ENCODE assay signal across 8 cellular contexts in the genomic region with DNA sequence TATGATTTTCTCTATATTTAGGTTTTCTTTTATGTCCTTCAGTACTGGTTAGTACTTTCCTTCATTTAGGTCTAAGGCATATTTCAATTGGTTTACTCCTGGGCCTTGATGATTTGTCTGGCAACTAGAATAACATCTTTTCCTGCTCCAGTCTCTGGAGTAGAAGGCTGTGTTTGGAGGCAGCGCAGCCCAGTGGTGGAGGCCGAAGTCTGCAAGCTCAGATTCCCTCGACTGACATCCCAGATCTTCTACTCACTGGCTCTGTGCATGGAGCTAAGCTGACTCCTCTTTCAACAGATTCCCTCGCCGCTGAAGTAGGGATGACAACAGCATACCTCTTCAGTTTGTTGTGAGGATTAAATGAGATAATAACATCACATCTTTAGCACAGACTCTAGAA.
DNase-seq lines count a peak whose midpoint lies in the region; ATAC-seq lines count a peak whose summit lies in the region.

No MANE protein-coding gene starts in this region.

- DNase-seq in D341Med (ENCODE audit: low spot score) (peak; percentile 60), OCI-M1 (lab: John Stamatoyannopoulos, UW) (peak; percentile 61), foreskin melanocyte (peak; percentile 47)
- DNase-seq in effector memory CD8-positive, alpha-beta T cell, result no peak
- DNase-seq in activated naive CD4-positive, alpha-beta T cell (lab: John Stamatoyannopoulos, UW), result no peak
- no peak for DNase-seq in activated T-cell treated with anti-CD3 and anti-CD28 coated beads, Interleukin-2, amount 50 U/mL, for 24 hours

- peak; percentile 77 for ATAC-seq in GM21619 (IDR thresholded peaks at IDR 0.05; ENCODE audit: unreplicated experiment)
- no peak for ATAC-seq in effector memory CD8-positive, alpha-beta T cell (replicated peaks)
- no peak for ATAC-seq in HG03460 (IDR thresholded peaks at IDR 0.05; ENCODE audit: unreplicated experiment)

- peaks cover 0 to 2% of the 10 kb centered on the region in 2 donors for H3K9me3 Mint-ChIP-seq in effector memory CD8-positive, alpha-beta T cell
- no peaks in the 10 kb centered on the region for H3K9me3 Mint-ChIP-seq in activated T-cell treated with anti-CD3 and anti-CD28 coated beads, Interleukin-2, amount 50 U/mL, for 24 hours

- no peaks in the 10 kb centered on the region for H3K36me3 Mint-ChIP-seq in effector memory CD8-positive, alpha-beta T cell (ENCODE audit: insufficient read depth)
- no peaks in the 10 kb centered on the region for H3K36me3 Mint-ChIP-seq in activated T-cell treated with anti-CD3 and anti-CD28 coated beads, Interleukin-2, amount 50 U/mL, for 24 hours (ENCODE audit: low read depth)

- H3K4me3 Mint-ChIP-seq in effector memory CD8-positive, alpha-beta T cell, result no peak overlapping the region
- no peak overlapping the region for H3K4me3 Mint-ChIP-seq in activated T-cell treated with anti-CD3 and anti-CD28 coated beads, Interleukin-2, amount 50 U/mL, for 24 hours

- no peaks in the 10 kb centered on the region for H3K4me1 Mint-ChIP-seq in effector memory CD8-positive, alpha-beta T cell (ENCODE audit: low read depth in 2 of 2)
- no peaks in the 10 kb centered on the region for H3K4me1 Mint-ChIP-seq in activated T-cell treated with anti-CD3 and anti-CD28 coated beads, Interleukin-2, amount 50 U/mL, for 24 hours (ENCODE audit: low read depth)

- H3K27me3 Mint-ChIP-seq in effector memory CD8-positive, alpha-beta T cell, result peaks cover 0 to 4% of the 10 kb centered on the region in 2 donors
- peaks cover 2% of the 10 kb centered on the region for H3K27me3 Mint-ChIP-seq in activated T-cell treated with anti-CD3 and anti-CD28 coated beads, Interleukin-2, amount 50 U/mL, for 24 hours

- H3K27ac Mint-ChIP-seq in effector memory CD8-positive, alpha-beta T cell, result no peak overlapping the region
- H3K27ac Mint-ChIP-seq in activated T-cell treated with anti-CD3 and anti-CD28 coated beads, Interleukin-2, amount 50 U/mL, for 24 hours, result no peak overlapping the region

Comparison
In these comparisons a context has a peak if more than half of its experiments do, and no peak if none do; other contexts are left out.
1. DNase-seq: peak in D341Med (single experiment), OCI-M1 (single experiment) and foreskin melanocyte (single experiment); none in effector memory CD8-positive, alpha-beta T cell (0 of 3), activated naive CD4-positive, alpha-beta T cell (0 of 4) and activated T-cell treated with anti-CD3 and anti-CD28 coated beads, Interleukin-2, amount 50 U/mL, for 24 hours (single experiment).